ENCODE assay signal across 8 cellular contexts in the genomic region with DNA sequence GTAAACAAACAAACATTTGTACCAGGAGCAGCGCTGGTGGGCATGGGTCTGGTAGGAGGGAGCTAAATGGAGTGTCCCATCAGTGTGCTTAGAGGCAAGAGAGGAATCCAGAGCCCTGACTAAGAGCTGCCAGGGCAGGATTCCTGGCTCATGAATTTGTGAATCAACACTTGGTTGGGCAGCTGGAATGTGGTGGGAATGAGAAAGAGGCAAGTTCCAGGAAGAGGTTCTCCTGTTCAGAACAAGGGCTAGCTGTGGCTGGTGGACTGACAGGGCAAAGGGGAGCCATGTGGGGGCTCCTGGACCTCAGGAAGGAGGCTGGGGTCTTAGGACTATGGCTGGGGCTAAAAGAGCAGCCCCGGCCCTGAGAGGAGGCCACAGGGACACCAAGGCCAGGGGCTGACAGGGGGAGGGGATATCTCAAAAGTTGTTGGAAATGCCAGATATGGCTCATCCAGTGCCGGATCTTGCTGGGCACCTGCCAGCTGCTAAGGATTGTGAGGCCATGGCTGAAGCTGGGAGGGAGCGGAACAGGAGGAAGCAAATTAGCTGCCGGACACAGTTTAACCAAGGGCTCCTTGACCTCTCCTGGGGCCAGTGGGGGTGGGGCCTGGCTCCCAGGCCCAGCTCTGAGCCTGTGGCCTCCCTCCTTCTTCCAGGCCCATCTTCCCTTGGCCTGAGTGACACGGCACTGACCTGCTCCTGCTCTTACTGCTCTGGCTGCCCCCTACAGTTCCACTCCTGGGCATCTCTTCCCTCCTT. TPM values are rescaled to one million over a fixed set of nuclear protein-coding genes. Genes with fewer than 3 reads are reported as not detected.
A peak's percentile ranks its signal among the peaks of the same experiment; 100 is the strongest.
DNase-seq lines count a peak whose midpoint lies in the region; FAIRE-seq and TF ChIP-seq lines count a peak whose summit lies in the region.
"Had no signal": no experiment of that assay in that cellular context is flagged by ENCODE, and none has a peak within 500 bp of the region (broad histone marks: within the 10 kb centered on the region; RNA-seq: fewer than 3 reads in every experiment).

No MANE protein-coding gene starts in this region.

- intact Hi-C loops in thyroid gland (cut with DNase I), result no loop called here

- H3K27ac ChIP-seq in thyroid gland, result peak overlapping the region; percentile 94 to 97 (median 96)

- TF ChIP-seq EP300 in Ishikawa (IDR thresholded peaks at IDR 0.05; ENCODE audit: borderline replicate concordance), result peak; percentile 84

- 25% methylated on average over 6 of the region's 6 CpGs for WGBS in thyroid gland, 2 donors

- H3K4me3 ChIP-seq in bronchial epithelial cell (ENCODE audit: low read depth, low read length) (no peak overlapping the region), thyroid gland (replicated peaks in 1 of 3) (no peak overlapping the region), BE2C (ENCODE audit: low read depth, low read length) (no peak overlapping the region)

- peak; percentile 24; the same call in 1 of the 2 replicates for TF ChIP-seq RAD21 in Ishikawa (IDR thresholded peaks at IDR 0.05; ENCODE audit: low read depth)

- TF ChIP-seq CTCF in bronchial epithelial cell (IDR thresholded peaks at IDR 0.05; ENCODE audit: insufficient read depth, low read length, severe bottlenecking) (no peak), thyroid gland (IDR thresholded peaks at IDR 0.05) (no peak), BE2C (IDR thresholded peaks at IDR 0.05; ENCODE audit: low read depth, low read length) (no peak)

- no peaks in the 10 kb centered on the region for H3K27me3 ChIP-seq in bronchial epithelial cell (ENCODE audit: control insufficient read depth, insufficient read depth, low read length)
- H3K27me3 ChIP-seq in thyroid gland, result no peaks in the 10 kb centered on the region
- H3K27me3 ChIP-seq in BE2C, result no peaks in the 10 kb centered on the region

- DNase-seq in bronchial epithelial cell (ENCODE audit: low read depth) (peak; percentile 91), left kidney (ENCODE audit: low read depth, low spot score) (peak; percentile 92), thyroid gland (peak; percentile 93 to 94), DMS53 (lab: John Stamatoyannopoulos, UW) (no peak), BE2C (no peak), NCI-H1436 (lab: John Stamatoyannopoulos, UW) (no peak)
- DNase-seq: stimulated activated CD4-positive, alpha-beta T cell treated with anti-CD3 and anti-CD28 coated beads, Interleukin-4, amount 100 ng/mL, for 24 hours had no signal

- H3K9me3 ChIP-seq in thyroid gland (no peaks in the 10 kb centered on the region), BE2C (no peaks in the 10 kb centered on the region)

- H3K36me3 ChIP-seq in bronchial epithelial cell (ENCODE audit: control insufficient read depth, insufficient read depth, low read length) (no peaks in the 10 kb centered on the region), thyroid gland (no peaks in the 10 kb centered on the region), BE2C (no peaks in the 10 kb centered on the region)

- peak; percentile 55 for FAIRE-seq in bronchial epithelial cell (lab: Jason Lieb, UNC)

- TF ChIP-seq POLR2A in thyroid gland (IDR thresholded peaks at IDR 0.05), result peak in 1 of 2 donors; percentile 42

- peaks cover 26 to 39% of the 10 kb centered on the region in 2 donors for H3K4me1 ChIP-seq in thyroid gland
- 0 out of 2 replicates have a peak, but pooled peaks cover 3% of the 10 kb centered on the region for H3K4me1 ChIP-seq in BE2C

TF ChIP-seq in Ishikawa, 13 proteins besides CTCF, POLR2A, EP300 and RAD21:
- TF ChIP-seq NFIC (IDR thresholded peaks at IDR 0.05), result peak; percentile 82
- TF ChIP-seq TCF12 (IDR thresholded peaks at IDR 0.05; ENCODE audit: low read depth), result peak; percentile 90
- TF ChIP-seq CEBPB (IDR thresholded peaks at IDR 0.05), result no peak; the same call in 1 of the 2 replicates
- TF ChIP-seq FOXM1 (IDR thresholded peaks at IDR 0.05; ENCODE audit: borderline replicate concordance, low read depth), result peak; percentile 72
- peak; percentile 93 for TF ChIP-seq ZBTB7A (IDR thresholded peaks at IDR 0.05; ENCODE audit: low read depth)
- TF ChIP-seq, protein P1, sequence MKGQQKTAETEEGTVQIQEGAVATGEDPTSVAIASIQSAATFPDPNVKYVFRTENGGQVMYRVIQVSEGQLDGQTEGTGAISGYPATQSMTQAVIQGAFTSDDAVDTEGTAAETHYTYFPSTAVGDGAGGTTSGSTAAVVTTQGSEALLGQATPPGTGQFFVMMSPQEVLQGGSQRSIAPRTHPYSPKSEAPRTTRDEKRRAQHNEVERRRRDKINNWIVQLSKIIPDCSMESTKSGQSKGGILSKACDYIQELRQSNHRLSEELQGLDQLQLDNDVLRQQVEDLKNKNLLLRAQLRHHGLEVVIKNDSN (IDR thresholded peaks at IDR 0.05), result no peak
- TF ChIP-seq, protein P2, sequence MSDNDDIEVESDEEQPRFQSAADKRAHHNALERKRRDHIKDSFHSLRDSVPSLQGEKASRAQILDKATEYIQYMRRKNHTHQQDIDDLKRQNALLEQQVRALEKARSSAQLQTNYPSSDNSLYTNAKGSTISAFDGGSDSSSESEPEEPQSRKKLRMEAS (IDR thresholded peaks at IDR 0.05), result peak; percentile 55
- TF ChIP-seq CREB1 (IDR thresholded peaks at IDR 0.05; ENCODE audit: low read depth), result no peak
- TF ChIP-seq EGR1 (IDR thresholded peaks at IDR 0.05), result no peak
- TF ChIP-seq, protein P3, sequence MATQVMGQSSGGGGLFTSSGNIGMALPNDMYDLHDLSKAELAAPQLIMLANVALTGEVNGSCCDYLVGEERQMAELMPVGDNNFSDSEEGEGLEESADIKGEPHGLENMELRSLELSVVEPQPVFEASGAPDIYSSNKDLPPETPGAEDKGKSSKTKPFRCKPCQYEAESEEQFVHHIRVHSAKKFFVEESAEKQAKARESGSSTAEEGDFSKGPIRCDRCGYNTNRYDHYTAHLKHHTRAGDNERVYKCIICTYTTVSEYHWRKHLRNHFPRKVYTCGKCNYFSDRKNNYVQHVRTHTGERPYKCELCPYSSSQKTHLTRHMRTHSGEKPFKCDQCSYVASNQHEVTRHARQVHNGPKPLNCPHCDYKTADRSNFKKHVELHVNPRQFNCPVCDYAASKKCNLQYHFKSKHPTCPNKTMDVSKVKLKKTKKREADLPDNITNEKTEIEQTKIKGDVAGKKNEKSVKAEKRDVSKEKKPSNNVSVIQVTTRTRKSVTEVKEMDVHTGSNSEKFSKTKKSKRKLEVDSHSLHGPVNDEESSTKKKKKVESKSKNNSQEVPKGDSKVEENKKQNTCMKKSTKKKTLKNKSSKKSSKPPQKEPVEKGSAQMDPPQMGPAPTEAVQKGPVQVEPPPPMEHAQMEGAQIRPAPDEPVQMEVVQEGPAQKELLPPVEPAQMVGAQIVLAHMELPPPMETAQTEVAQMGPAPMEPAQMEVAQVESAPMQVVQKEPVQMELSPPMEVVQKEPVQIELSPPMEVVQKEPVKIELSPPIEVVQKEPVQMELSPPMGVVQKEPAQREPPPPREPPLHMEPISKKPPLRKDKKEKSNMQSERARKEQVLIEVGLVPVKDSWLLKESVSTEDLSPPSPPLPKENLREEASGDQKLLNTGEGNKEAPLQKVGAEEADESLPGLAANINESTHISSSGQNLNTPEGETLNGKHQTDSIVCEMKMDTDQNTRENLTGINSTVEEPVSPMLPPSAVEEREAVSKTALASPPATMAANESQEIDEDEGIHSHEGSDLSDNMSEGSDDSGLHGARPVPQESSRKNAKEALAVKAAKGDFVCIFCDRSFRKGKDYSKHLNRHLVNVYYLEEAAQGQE (IDR thresholded peaks at IDR 0.05; ENCODE audit: low read depth), result no peak; the same call in 1 of the 2 replicates
- peak; percentile 75; the same call in 1 of the 2 replicates for TF ChIP-seq YY1 (IDR thresholded peaks at IDR 0.05; ENCODE audit: low read depth)
- TF ChIP-seq TEAD4 (IDR thresholded peaks at IDR 0.05), result peak; percentile 99
- TF ChIP-seq TAF1 (IDR thresholded peaks at IDR 0.05; ENCODE audit: low read depth), result 0 out of 2 replicates have a peak, but pooled peaks have one; percentile 30

RNA-seq across cellular contexts. Expression of a gene that starts 14.6 kb away (rescaled TPM):
- total RNA-seq in bronchial epithelial cell (0.26 TPM in 1 of 2 replicates, not detected in the other), thyroid gland (1 to 10 TPM in 3 of 4 donors, under 1 TPM in 1; 0.93 to 4.0 (median 2.8) TPM)
- 6.5 TPM for polyA plus RNA-seq in BE2C (2012; ENCODE audit: insufficient read depth, insufficient read length, low read depth)

RNA-seq across cellular contexts. Expression of a gene that starts 39.4 kb away (rescaled TPM):
- total RNA-seq in bronchial epithelial cell, result 9.0 and 13.7 TPM in 2 replicates
- 10 to 100 TPM; 29.3 to 38.1 (median 37.7) TPM for total RNA-seq in thyroid gland
- 0.28 TPM for polyA plus RNA-seq in BE2C (2012; ENCODE audit: insufficient read depth, insufficient read length, low read depth)

RNA-seq across cellular contexts. Expression of a gene that starts 50.6 kb away (rescaled TPM):
- total RNA-seq in bronchial epithelial cell, result 4.5 and 5.1 TPM in 2 replicates
- total RNA-seq in thyroid gland, result 100 to 1,000 TPM in 1 of 4 donors, 10 to 100 TPM in 3; 54.0 to 125 (median 61.4) TPM
- polyA plus RNA-seq in BE2C (2012; ENCODE audit: insufficient read depth, insufficient read length, low read depth), result 78.2 TPM

Comparison
In these comparisons a context has a peak if more than half of its experiments do, and no peak if none do; other contexts are left out.
1. DNase-seq: peak in bronchial epithelial cell (single experiment), left kidney (single experiment) and thyroid gland (2 of 2); none in DMS53 (single experiment), BE2C (single experiment) and NCI-H1436 (single experiment).